1 cellular context compared by ENCODE assay signal in genomic region chr10:87504667-87505365, GRCh38.
TF ChIP-seq lines count a peak whose summit lies in the region.

Gene MINPP1, plus strand, starts transcription at chr10:87504893. Its CDS starts 23 bp downstream, at chr10:87504916.

TF ChIP-seq in GM12878, 131 proteins besides CTCF, POLR2A, EP300 and RAD21 (continued from another document and continues in another):
- no peak for TF ChIP-seq SKIL (IDR thresholded peaks at IDR 0.05; ENCODE audit: low read depth, poor library complexity, severe bottlenecking)
- TF ChIP-seq SIX5 (IDR thresholded peaks at IDR 0.05; ENCODE audit: low read depth, low read length, severe bottlenecking): no peak
- no peak for TF ChIP-seq MYC (IDR thresholded peaks at IDR 0.05; ENCODE audit: insufficient read depth, insufficient read length, insufficient replicate concordance, low read length, severe bottlenecking)
- TF ChIP-seq POLR2AphosphoS5 (IDR thresholded peaks at IDR 0.05; ENCODE audit: low read length): peak; percentile 68
- no peak for TF ChIP-seq STAT3 (IDR thresholded peaks at IDR 0.05; ENCODE audit: low read depth, low read length)
- TF ChIP-seq ETV6 (conservative IDR thresholded peaks at IDR 0.05 in 1 of 2, IDR thresholded peaks at IDR 0.05 in 1 of 2; ENCODE audit: borderline replicate concordance in 1 of 2, low read depth in 1 of 2): no peak; a peak in 1 of 4 replicates
- no peak for TF ChIP-seq CUX1 (IDR thresholded peaks at IDR 0.05; ENCODE audit: insufficient replicate concordance, low read depth, low read length)
- TF ChIP-seq ASH2L (IDR thresholded peaks at IDR 0.05; ENCODE audit: borderline replicate concordance, low read depth): no peak
- TF ChIP-seq NR2F1 (conservative IDR thresholded peaks at IDR 0.05): 0 out of 2 replicates have a peak, but pooled peaks have one; percentile 14
- peak; percentile 32; the same call in 1 of the 2 replicates for TF ChIP-seq MTA2 (IDR thresholded peaks at IDR 0.05; ENCODE audit: low read depth)
- TF ChIP-seq CEBPB (IDR thresholded peaks at IDR 0.05; ENCODE audit: borderline replicate concordance in 1 of 2, low read depth in 2 of 2, low read length in 2 of 2): no peak
- no peak for TF ChIP-seq ZNF592 (IDR thresholded peaks at IDR 0.05)
- no peak for TF ChIP-seq ZNF207 (IDR thresholded peaks at IDR 0.05; ENCODE audit: borderline replicate concordance)
- TF ChIP-seq SMAD5 (IDR thresholded peaks at IDR 0.05; ENCODE audit: low read depth): no peak
- TF ChIP-seq ZBTB40 (IDR thresholded peaks at IDR 0.05; ENCODE audit: borderline replicate concordance): peak; percentile 88
- TF ChIP-seq PKNOX1 (IDR thresholded peaks at IDR 0.05): no peak
- TF ChIP-seq BCLAF1 (IDR thresholded peaks at IDR 0.05): no peak
- no peak for TF ChIP-seq STAT1 (conservative IDR thresholded peaks at IDR 0.05)
- TF ChIP-seq WRNIP1 (IDR thresholded peaks at IDR 0.05; ENCODE audit: borderline replicate concordance, low read depth, low read length): no peak
- TF ChIP-seq SUZ12 (IDR thresholded peaks at IDR 0.05; ENCODE audit: unreplicated experiment): no peak
- no peak for TF ChIP-seq EZH2 (IDR thresholded peaks at IDR 0.05; ENCODE audit: borderline replicate concordance, control insufficient read depth, low read depth, low read length)
- TF ChIP-seq PAX8 (IDR thresholded peaks at IDR 0.05): no peak
- peak; percentile 70; the same call in 1 of the 2 replicates for TF ChIP-seq TAF1 (IDR thresholded peaks at IDR 0.05; ENCODE audit: borderline replicate concordance, low read depth, low read length)
- TF ChIP-seq IRF4 (IDR thresholded peaks at IDR 0.05; ENCODE audit: low read depth, low read length): no peak
- no peak for TF ChIP-seq USF1 (IDR thresholded peaks at IDR 0.05; ENCODE audit: borderline replicate concordance, extremely low read length, insufficient read depth, low read depth, low read length)
- no peak for TF ChIP-seq NFIC (IDR thresholded peaks at IDR 0.05; ENCODE audit: low read depth, low read length)
- TF ChIP-seq YBX1 (IDR thresholded peaks at IDR 0.05): no peak
- no peak for TF ChIP-seq CHD1 (IDR thresholded peaks at IDR 0.05; ENCODE audit: low read depth, low read length)
- no peak for TF ChIP-seq CHD4 (IDR thresholded peaks at IDR 0.05)
- no peak for TF ChIP-seq JUND (IDR thresholded peaks at IDR 0.05; ENCODE audit: low read depth, low read length)
- no peak for TF ChIP-seq SPI1 (IDR thresholded peaks at IDR 0.05; ENCODE audit: borderline replicate concordance, insufficient read depth, low read depth, low read length)
- no peak for TF ChIP-seq MEF2B (IDR thresholded peaks at IDR 0.05; ENCODE audit: partially characterized antibody, poor library complexity, severe bottlenecking)
- peak; percentile 60; the same call in 1 of the 2 replicates for TF ChIP-seq GATAD2B (conservative IDR thresholded peaks at IDR 0.05; ENCODE audit: low read depth)
- TF ChIP-seq FOS (IDR thresholded peaks at IDR 0.05; ENCODE audit: borderline replicate concordance, extremely low read depth, insufficient read length): no peak
- TF ChIP-seq ZNF622 (IDR thresholded peaks at IDR 0.05): no peak
- no peak for TF ChIP-seq PBX3 (IDR thresholded peaks at IDR 0.05; ENCODE audit: insufficient replicate concordance, low read depth, low read length)
- TF ChIP-seq PAX5 (IDR thresholded peaks at IDR 0.05; ENCODE audit: borderline replicate concordance, low read depth, low read length): no peak
- no peak for TF ChIP-seq ZNF217 (IDR thresholded peaks at IDR 0.05)
